ENCODE assay signal across 35 cellular contexts in genomic region chr5:170711300-170711699, GRCh38.
DNase-seq lines count a peak whose midpoint lies in the region; ATAC-seq, FAIRE-seq and TF ChIP-seq lines count a peak whose summit lies in the region.
"Had no signal": no experiment of that assay in that cellular context is flagged by ENCODE, and none has a peak within 500 bp of the region (broad histone marks: within the 10 kb centered on the region; RNA-seq: fewer than 3 reads in every experiment).

No MANE protein-coding gene starts in this region.

- H3K4me1 ChIP-seq in HepG2 (ENCODE audit: insufficient read depth, low read length), result no peaks in the 10 kb centered on the region
- no peaks in the 10 kb centered on the region for H3K4me1 ChIP-seq in right lobe of liver
- no peaks in the 10 kb centered on the region for H3K4me1 ChIP-seq in GM12878 (ENCODE audit: control insufficient read depth, insufficient read depth, low read length)
- H3K4me1 ChIP-seq in K562 (replicated peaks in 1 of 2; ENCODE audit: control insufficient read depth in 2 of 2, insufficient read depth in 2 of 2, low read length in 2 of 2), result no peaks in the 10 kb centered on the region
- no peaks in the 10 kb centered on the region for H3K4me1 ChIP-seq in esophagus muscularis mucosa
- no peaks in the 10 kb centered on the region for H3K4me1 ChIP-seq in tibial nerve
- H3K4me1 ChIP-seq: A549; BE2C; BLaER1; BLaER1 treated with 17β-estradiol and CSF1 and Interleukin-3, amounts not matched to agents 10 nM and 100 nM; Caco-2 had no signal

- H2AFZ ChIP-seq in HepG2 (ENCODE audit: low read length), result no peak overlapping the region
- H2AFZ ChIP-seq in GM12878 (ENCODE audit: control insufficient read depth, low read depth, low read length), result no peak overlapping the region
- H2AFZ ChIP-seq in K562 (ENCODE audit: low read depth, low read length), result no peak overlapping the region

- no peak for ATAC-seq in HepG2
- ATAC-seq in right lobe of liver, result no peak
- no peak for ATAC-seq in GM12878
- no peak for ATAC-seq in K562
- ATAC-seq in GM19023 (IDR thresholded peaks at IDR 0.05; ENCODE audit: unreplicated experiment), result no peak
- ATAC-seq: A549; CD8-positive, alpha-beta T cell had no signal

- H3K9me3 ChIP-seq in HepG2 (ENCODE audit: low read length), result no peaks in the 10 kb centered on the region; the same call in 1 of the 2 replicates
- H3K9me3 ChIP-seq in right lobe of liver, result no peaks in the 10 kb centered on the region
- H3K9me3 ChIP-seq in GM12878 (replicated peaks; ENCODE audit: control insufficient read depth, insufficient read depth, low read length), result no peaks in the 10 kb centered on the region
- H3K9me3 ChIP-seq in K562 (replicated peaks; ENCODE audit: control insufficient read depth, insufficient read depth, low read depth, low read length), result no peaks in the 10 kb centered on the region
- H3K9me3 ChIP-seq in esophagus muscularis mucosa, result peaks cover 0 to 13% (median 9%) of the 10 kb centered on the region in 4 donors
- H3K9me3 ChIP-seq in tibial nerve, result peaks cover 0 to 6% (median 0%) of the 10 kb centered on the region in 4 donors
- H3K9me3 ChIP-seq: BE2C had no signal

- TF ChIP-seq POLR2A in HepG2 (IDR thresholded peaks at IDR 0.05; ENCODE audit: insufficient read depth in 1 of 2, low read depth in 2 of 2, low read length in 2 of 2), result no peak
- TF ChIP-seq POLR2A in right lobe of liver (IDR thresholded peaks at IDR 0.05), result no peak
- no peak for TF ChIP-seq POLR2A in GM12878 (IDR thresholded peaks at IDR 0.05; ENCODE audit: low read depth, low read length)
- no peak for TF ChIP-seq POLR2A in K562 (conservative IDR thresholded peaks at IDR 0.05)
- TF ChIP-seq POLR2A in esophagus muscularis mucosa (IDR thresholded peaks at IDR 0.05; ENCODE audit: low read depth), result no peak
- no peak for TF ChIP-seq POLR2A in tibial nerve (IDR thresholded peaks at IDR 0.05)

- no peak for TF ChIP-seq EP300 in HepG2 (IDR thresholded peaks at IDR 0.05; ENCODE audit: low read depth in 2 of 2, low read length in 2 of 2)
- no peak for TF ChIP-seq EP300 in HepG2 (CRISPR knock-in tag; IDR thresholded peaks at IDR 0.05; ENCODE audit: borderline replicate concordance)
- no peak for TF ChIP-seq EP300 in GM12878 (IDR thresholded peaks at IDR 0.05; ENCODE audit: borderline replicate concordance in 1 of 2, control insufficient read depth in 1 of 2, low read depth in 2 of 2, low read length in 2 of 2)
- no peak for TF ChIP-seq EP300 in K562 (IDR thresholded peaks at IDR 0.05; ENCODE audit: low read length)
- TF ChIP-seq EP300 in esophagus muscularis mucosa (IDR thresholded peaks at IDR 0.05), result no peak
- no peak for TF ChIP-seq EP300 in tibial nerve (IDR thresholded peaks at IDR 0.05)

- H3K9ac ChIP-seq in HepG2 (ENCODE audit: insufficient read depth, low read depth, low read length) (no peak overlapping the region), GM12878 (ENCODE audit: control insufficient read depth, insufficient read depth, low read length) (no peak overlapping the region), K562 (ENCODE audit: insufficient read depth in 1 of 2, low read depth in 2 of 2, low read length in 2 of 2) (no peak overlapping the region)
- H3K9ac ChIP-seq: BLaER1; BLaER1 treated with 17β-estradiol and CSF1 and Interleukin-3, amounts not matched to agents 10 nM and 100 nM had no signal

- H3K27ac ChIP-seq in HepG2 (ENCODE audit: extremely low read length, insufficient read depth, low read length) (no peak overlapping the region), right lobe of liver (no peak overlapping the region), GM12878 (ENCODE audit: control insufficient read depth, insufficient read depth) (no peak overlapping the region), K562 (ENCODE audit: extremely low read depth, low read depth, low read length) (no peak overlapping the region), esophagus muscularis mucosa (replicated peaks in 1 of 4) (no peak overlapping the region), tibial nerve (no peak overlapping the region)
- H3K27ac ChIP-seq: 22Rv1; A549; BLaER1; BLaER1 treated with 17β-estradiol and CSF1 and Interleukin-3, amounts not matched to agents 10 nM and 100 nM; C4-2B had no signal

- H3K36me3 ChIP-seq in HepG2 (replicated peaks in 1 of 2; ENCODE audit: control insufficient read depth in 1 of 2, insufficient read depth in 2 of 2, low read length in 2 of 2) (no peaks in the 10 kb centered on the region), right lobe of liver (no peaks in the 10 kb centered on the region), GM12878 (ENCODE audit: control insufficient read depth in 2 of 2, insufficient read depth in 2 of 2, low read length in 1 of 2) (no peaks in the 10 kb centered on the region), K562 (ENCODE audit: control insufficient read depth, insufficient read depth, low read length) (no peaks in the 10 kb centered on the region), esophagus muscularis mucosa (no peaks in the 10 kb centered on the region), tibial nerve (no peaks in the 10 kb centered on the region)
- H3K36me3 ChIP-seq: BE2C; BLaER1; BLaER1 treated with 17β-estradiol and CSF1 and Interleukin-3, amounts not matched to agents 10 nM and 100 nM had no signal

- TF ChIP-seq CTCF in HepG2 (CRISPR knock-in tag; IDR thresholded peaks at IDR 0.05), result no peak
- no peak for TF ChIP-seq CTCF in right lobe of liver (IDR thresholded peaks at IDR 0.05)
- TF ChIP-seq CTCF in GM12878 (IDR thresholded peaks at IDR 0.05 in 2 of 3, conservative IDR thresholded peaks at IDR 0.05 in 1 of 3; ENCODE audit: control insufficient read depth in 2 of 3, extremely low read depth in 1 of 3, insufficient read depth in 1 of 3, low read depth in 3 of 3, low read length in 3 of 3), result no peak
- no peak for TF ChIP-seq CTCF in K562 (IDR thresholded peaks at IDR 0.05 in 2 of 3, conservative IDR thresholded peaks at IDR 0.05 in 1 of 3; ENCODE audit: insufficient read depth in 2 of 3, low read depth in 1 of 3, low read length in 3 of 3)
- no peak for TF ChIP-seq CTCF in esophagus muscularis mucosa (IDR thresholded peaks at IDR 0.05)
- TF ChIP-seq CTCF in tibial nerve (IDR thresholded peaks at IDR 0.05), result no peak

- in situ Hi-C loops in HepG2 (cut with HindIII; ENCODE audit: extremely low pct_ligation_motif_present, low pct_unique_long_range_greater_than_20kb), result no loop called here
- in situ Hi-C loops in GM12878 (cut with MboI), result no loop called here
- in situ Hi-C loops in K562 (cut with MboI), result no loop called here

- FAIRE-seq in HepG2 (lab: Jason Lieb, UNC) (no peak), GM12878 (lab: Jason Lieb, UNC) (no peak), K562 (lab: Jason Lieb, UNC) (no peak)
- FAIRE-seq: A204.1, D721Med had no signal

- CTCF ChIA-PET in HepG2 (lab: Yijun Ruan, JAX; ENCODE audit: low intra/inter-chr PET ratio, low total read pairs), result no interaction called here
- CTCF ChIA-PET in GM12878 (lab: Yijun Ruan, JAX), result no interaction called here
- CTCF ChIA-PET in K562 (lab: Yijun Ruan, JAX; ENCODE audit: low intra/inter-chr PET ratio), result no interaction called here

- intact Hi-C loops in HepG2 (cut with micrococcal nuclease; ENCODE audit: unreplicated experiment) (no loop called here), right lobe of liver (cut with DNase I) (no loop called here), GM12878 (cut with micrococcal nuclease; ENCODE audit: unreplicated experiment) (no loop called here), K562 (cut with micrococcal nuclease) (no loop called here), esophagus muscularis mucosa (cut with DNase I) (no loop called here)

- POLR2A ChIA-PET in HepG2 (lab: Yijun Ruan, JAX) (no interaction called here), GM12878 (lab: Charles Lee) (no interaction called here), K562 (lab: Yijun Ruan, JAX) (no interaction called here)

- H4K20me1 ChIP-seq in HepG2 (ENCODE audit: insufficient read depth, low read length) (no peaks in the 10 kb centered on the region), GM12878 (ENCODE audit: control insufficient read depth, insufficient read depth) (no peaks in the 10 kb centered on the region), K562 (replicated peaks; ENCODE audit: control insufficient read depth, insufficient read depth, low read length) (no peaks in the 10 kb centered on the region)
- H4K20me1 ChIP-seq: BLaER1; BLaER1 treated with 17β-estradiol and CSF1 and Interleukin-3, amounts not matched to agents 10 nM and 100 nM had no signal

- no peak overlapping the region for H3K4me3 ChIP-seq in HepG2 (replicated peaks in 1 of 3; ENCODE audit: insufficient read depth in 1 of 3, low read depth in 2 of 3, low read length in 3 of 3)
- H3K4me3 ChIP-seq in right lobe of liver, result no peak overlapping the region
- H3K4me3 ChIP-seq in GM12878, result no peak overlapping the region
- no peak overlapping the region for H3K4me3 ChIP-seq in K562
- H3K4me3 ChIP-seq in esophagus muscularis mucosa, result no peak overlapping the region
- no peak overlapping the region for H3K4me3 ChIP-seq in tibial nerve
- H3K4me3 ChIP-seq: A549; BLaER1; BLaER1 treated with 17β-estradiol and CSF1 and Interleukin-3, amounts not matched to agents 10 nM and 100 nM had no signal

- DNase-seq in HepG2 (ENCODE audit: low spot score) (no peak), right lobe of liver (no peak), GM12878 (ENCODE audit: low read depth, low spot score) (no peak), K562 (ENCODE audit: extremely low read depth in 1 of 4, low spot score in 3 of 4) (no peak), esophagus muscularis mucosa (ENCODE audit: extremely low spot score) (peak; percentile 24), mesenteric fat pad (ENCODE audit: low spot score) (no peak), tibial nerve (ENCODE audit: low spot score in 2 of 2) (no peak)
- DNase-seq: 8988T; ACHN; AML-193; BE2C; C1 segment of cervical spinal cord; Caco-2; Calu3; CD4-positive, alpha-beta memory T cell; CD4-positive, alpha-beta T cell; CD4-positive, CD25-positive, alpha-beta regulatory T cell; CD8-positive, alpha-beta memory T cell; CD8-positive, alpha-beta T cell; COR-L47; DMS 273 treated with DMSO at 0.1 percent for 48 hours; DMS153; DMS53; DMS79; DMS79 treated with DMSO at 0.1 percent for 48 hours; DND-41; EL had no signal

- H3K9me1 ChIP-seq in K562 (ENCODE audit: control insufficient read depth, insufficient read depth, low read length), result no peaks in the 10 kb centered on the region

- WGBS in HepG2 (ENCODE audit: low lambda C conversion rate), result 15% methylated on average over 4 of the region's 4 CpGs
- 58% methylated on average over 4 of the region's 4 CpGs for WGBS in right lobe of liver (ENCODE audit: insufficient coverage, low coverage, low lambda C conversion rate, missing lambda C conversion rate)
- WGBS in GM12878 (ENCODE audit: insufficient coverage, insufficient replicate concordance, low lambda C conversion rate, missing lambda C conversion rate), result 70% methylated on average over 4 of the region's 4 CpGs
- WGBS in K562 (ENCODE audit: insufficient coverage, low coverage, missing lambda C conversion rate), result 2% methylated on average over 4 of the region's 4 CpGs
- 82% methylated on average over 4 of the region's 4 CpGs for WGBS in esophagus muscularis mucosa
- WGBS in tibial nerve, 2 donors, result 86 to 98% methylated on average over 4 of the region's 4 CpGs

- TF ChIP-seq RAD21 in HepG2 (CRISPR knock-in tag; IDR thresholded peaks at IDR 0.05) (no peak), GM12878 (IDR thresholded peaks at IDR 0.05; ENCODE audit: insufficient read depth, low read depth, low read length) (no peak), K562 (CRISPR knock-in tag; conservative IDR thresholded peaks at IDR 0.05 in 1 of 2, IDR thresholded peaks at IDR 0.05 in 1 of 2) (no peak)

- no peak overlapping the region for H3K4me2 ChIP-seq in HepG2 (ENCODE audit: low read depth, low read length)
- no peak overlapping the region for H3K4me2 ChIP-seq in GM12878 (ENCODE audit: control insufficient read depth, insufficient read depth)
- no peak overlapping the region for H3K4me2 ChIP-seq in K562 (ENCODE audit: insufficient read depth, low read length)
- H3K4me2 ChIP-seq: A549; BLaER1; BLaER1 treated with 17β-estradiol and CSF1 and Interleukin-3, amounts not matched to agents 10 nM and 100 nM had no signal

- RAD21 ChIA-PET in GM12878 (lab: Charles Lee; ENCODE audit: unreplicated experiment), result no interaction called here

- H3K27me3 ChIP-seq in HepG2 (ENCODE audit: control insufficient read depth in 1 of 2, insufficient read depth in 2 of 2, low read length in 2 of 2) (peaks cover 0 to 2% of the 10 kb centered on the region in 2 experiments; a peak in 2 of 5 replicates), right lobe of liver (no peaks in the 10 kb centered on the region), GM12878 (replicated peaks in 1 of 2; ENCODE audit: control insufficient read depth in 2 of 2, insufficient read depth in 2 of 2, low read length in 1 of 2) (no peaks in the 10 kb centered on the region; a peak in 3 of 4 replicates), K562 (ENCODE audit: control insufficient read depth in 2 of 2, insufficient read depth in 2 of 2, low read length in 2 of 2) (no peaks in the 10 kb centered on the region), esophagus muscularis mucosa (peaks cover 0 to 10% (median 0%) of the 10 kb centered on the region in 4 donors), tibial nerve (no peaks in the 10 kb centered on the region)
- H3K27me3 ChIP-seq: BLaER1; BLaER1 treated with 17β-estradiol and CSF1 and Interleukin-3, amounts not matched to agents 10 nM and 100 nM had no signal

- no TSS peak for BruUV-seq in HepG2 (replicated peaks; lab: Mats Ljungman, UMichigan)
- BruUV-seq in GM12878 (replicated peaks; lab: Mats Ljungman, UMichigan), result no TSS peak
- no TSS peak for BruUV-seq in K562 (replicated peaks; lab: Mats Ljungman, UMichigan)

- SMC1A ChIA-PET in GM12878 (lab: Charles Lee; ENCODE audit: uncharacterized antibody, unreplicated experiment), result no interaction called here

- H3K79me2 ChIP-seq in HepG2 (ENCODE audit: insufficient read depth, low read length), result no peaks in the 10 kb centered on the region
- no peaks in the 10 kb centered on the region for H3K79me2 ChIP-seq in GM12878 (ENCODE audit: control insufficient read depth, insufficient read depth, low read length)
- H3K79me2 ChIP-seq in K562 (ENCODE audit: control insufficient read depth, insufficient read depth, low read length), result no peaks in the 10 kb centered on the region
